ENCODE assay signal across 2 cellular contexts in genomic region chr3:155949464-155950217, GRCh38.
TF ChIP-seq lines count a peak whose summit lies in the region.

No MANE protein-coding gene starts in this region.

TF ChIP-seq in GM23338, 12 proteins besides CTCF, POLR2A, EP300 and RAD21:
- TF ChIP-seq STAT1 (IDR thresholded peaks at IDR 0.05; ENCODE audit: unreplicated experiment) (no peak), CREB1 (CRISPR knock-in tag; IDR thresholded peaks at IDR 0.05; ENCODE audit: low read depth) (no peak), ZNF331 (CRISPR knock-in tag; IDR thresholded peaks at IDR 0.05; ENCODE audit: low read depth) (no peak), POLR2AphosphoS5 (IDR thresholded peaks at IDR 0.05; ENCODE audit: low read depth) (no peak), EZH2 (IDR thresholded peaks at IDR 0.05; ENCODE audit: low read depth, unreplicated experiment) (no peak), JUNB (IDR thresholded peaks at IDR 0.05; ENCODE audit: unreplicated experiment) (no peak), NANOG (IDR thresholded peaks at IDR 0.05; ENCODE audit: borderline replicate concordance) (no peak), ZNF114 (CRISPR knock-in tag; IDR thresholded peaks at IDR 0.05) (no peak), EZH2phosphoT487 (IDR thresholded peaks at IDR 0.05; ENCODE audit: unreplicated experiment) (no peak)
- TF ChIP-seq, protein P1, sequence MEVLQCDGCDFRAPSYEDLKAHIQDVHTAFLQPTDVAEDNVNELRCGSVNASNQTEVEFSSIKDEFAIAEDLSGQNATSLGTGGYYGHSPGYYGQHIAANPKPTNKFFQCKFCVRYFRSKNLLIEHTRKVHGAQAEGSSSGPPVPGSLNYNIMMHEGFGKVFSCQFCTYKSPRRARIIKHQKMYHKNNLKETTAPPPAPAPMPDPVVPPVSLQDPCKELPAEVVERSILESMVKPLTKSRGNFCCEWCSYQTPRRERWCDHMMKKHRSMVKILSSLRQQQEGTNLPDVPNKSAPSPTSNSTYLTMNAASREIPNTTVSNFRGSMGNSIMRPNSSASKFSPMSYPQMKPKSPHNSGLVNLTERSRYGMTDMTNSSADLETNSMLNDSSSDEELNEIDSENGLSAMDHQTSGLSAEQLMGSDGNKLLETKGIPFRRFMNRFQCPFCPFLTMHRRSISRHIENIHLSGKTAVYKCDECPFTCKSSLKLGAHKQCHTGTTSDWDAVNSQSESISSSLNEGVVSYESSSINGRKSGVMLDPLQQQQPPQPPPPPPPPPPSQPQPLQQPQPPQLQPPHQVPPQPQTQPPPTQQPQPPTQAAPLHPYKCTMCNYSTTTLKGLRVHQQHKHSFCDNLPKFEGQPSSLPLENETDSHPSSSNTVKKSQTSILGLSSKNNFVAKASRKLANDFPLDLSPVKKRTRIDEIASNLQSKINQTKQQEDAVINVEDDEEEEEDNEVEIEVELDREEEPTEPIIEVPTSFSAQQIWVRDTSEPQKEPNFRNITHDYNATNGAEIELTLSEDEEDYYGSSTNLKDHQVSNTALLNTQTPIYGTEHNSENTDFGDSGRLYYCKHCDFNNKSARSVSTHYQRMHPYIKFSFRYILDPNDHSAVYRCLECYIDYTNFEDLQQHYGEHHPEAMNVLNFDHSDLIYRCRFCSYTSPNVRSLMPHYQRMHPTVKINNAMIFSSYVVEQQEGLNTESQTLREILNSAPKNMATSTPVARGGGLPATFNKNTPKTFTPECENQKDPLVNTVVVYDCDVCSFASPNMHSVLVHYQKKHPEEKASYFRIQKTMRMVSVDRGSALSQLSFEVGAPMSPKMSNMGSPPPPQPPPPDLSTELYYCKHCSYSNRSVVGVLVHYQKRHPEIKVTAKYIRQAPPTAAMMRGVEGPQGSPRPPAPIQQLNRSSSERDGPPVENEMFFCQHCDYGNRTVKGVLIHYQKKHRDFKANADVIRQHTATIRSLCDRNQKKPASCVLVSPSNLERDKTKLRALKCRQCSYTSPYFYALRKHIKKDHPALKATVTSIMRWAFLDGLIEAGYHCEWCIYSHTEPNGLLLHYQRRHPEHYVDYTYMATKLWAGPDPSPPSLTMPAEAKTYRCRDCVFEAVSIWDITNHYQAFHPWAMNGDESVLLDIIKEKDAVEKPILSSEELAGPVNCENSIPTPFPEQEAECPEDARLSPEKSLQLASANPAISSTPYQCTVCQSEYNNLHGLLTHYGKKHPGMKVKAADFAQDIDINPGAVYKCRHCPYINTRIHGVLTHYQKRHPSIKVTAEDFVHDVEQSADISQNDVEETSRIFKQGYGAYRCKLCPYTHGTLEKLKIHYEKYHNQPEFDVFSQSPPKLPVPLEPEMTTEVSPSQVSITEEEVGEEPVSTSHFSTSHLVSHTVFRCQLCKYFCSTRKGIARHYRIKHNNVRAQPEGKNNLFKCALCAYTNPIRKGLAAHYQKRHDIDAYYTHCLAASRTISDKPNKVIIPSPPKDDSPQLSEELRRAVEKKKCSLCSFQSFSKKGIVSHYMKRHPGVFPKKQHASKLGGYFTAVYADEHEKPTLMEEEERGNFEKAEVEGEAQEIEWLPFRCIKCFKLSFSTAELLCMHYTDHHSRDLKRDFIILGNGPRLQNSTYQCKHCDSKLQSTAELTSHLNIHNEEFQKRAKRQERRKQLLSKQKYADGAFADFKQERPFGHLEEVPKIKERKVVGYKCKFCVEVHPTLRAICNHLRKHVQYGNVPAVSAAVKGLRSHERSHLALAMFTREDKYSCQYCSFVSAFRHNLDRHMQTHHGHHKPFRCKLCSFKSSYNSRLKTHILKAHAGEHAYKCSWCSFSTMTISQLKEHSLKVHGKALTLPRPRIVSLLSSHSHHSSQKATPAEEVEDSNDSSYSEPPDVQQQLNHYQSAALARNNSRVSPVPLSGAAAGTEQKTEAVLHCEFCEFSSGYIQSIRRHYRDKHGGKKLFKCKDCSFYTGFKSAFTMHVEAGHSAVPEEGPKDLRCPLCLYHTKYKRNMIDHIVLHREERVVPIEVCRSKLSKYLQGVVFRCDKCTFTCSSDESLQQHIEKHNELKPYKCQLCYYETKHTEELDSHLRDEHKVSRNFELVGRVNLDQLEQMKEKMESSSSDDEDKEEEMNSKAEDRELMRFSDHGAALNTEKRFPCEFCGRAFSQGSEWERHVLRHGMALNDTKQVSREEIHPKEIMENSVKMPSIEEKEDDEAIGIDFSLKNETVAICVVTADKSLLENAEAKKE (CRISPR knock-in tag; IDR thresholded peaks at IDR 0.05) = no peak
- TF ChIP-seq, protein P2, sequence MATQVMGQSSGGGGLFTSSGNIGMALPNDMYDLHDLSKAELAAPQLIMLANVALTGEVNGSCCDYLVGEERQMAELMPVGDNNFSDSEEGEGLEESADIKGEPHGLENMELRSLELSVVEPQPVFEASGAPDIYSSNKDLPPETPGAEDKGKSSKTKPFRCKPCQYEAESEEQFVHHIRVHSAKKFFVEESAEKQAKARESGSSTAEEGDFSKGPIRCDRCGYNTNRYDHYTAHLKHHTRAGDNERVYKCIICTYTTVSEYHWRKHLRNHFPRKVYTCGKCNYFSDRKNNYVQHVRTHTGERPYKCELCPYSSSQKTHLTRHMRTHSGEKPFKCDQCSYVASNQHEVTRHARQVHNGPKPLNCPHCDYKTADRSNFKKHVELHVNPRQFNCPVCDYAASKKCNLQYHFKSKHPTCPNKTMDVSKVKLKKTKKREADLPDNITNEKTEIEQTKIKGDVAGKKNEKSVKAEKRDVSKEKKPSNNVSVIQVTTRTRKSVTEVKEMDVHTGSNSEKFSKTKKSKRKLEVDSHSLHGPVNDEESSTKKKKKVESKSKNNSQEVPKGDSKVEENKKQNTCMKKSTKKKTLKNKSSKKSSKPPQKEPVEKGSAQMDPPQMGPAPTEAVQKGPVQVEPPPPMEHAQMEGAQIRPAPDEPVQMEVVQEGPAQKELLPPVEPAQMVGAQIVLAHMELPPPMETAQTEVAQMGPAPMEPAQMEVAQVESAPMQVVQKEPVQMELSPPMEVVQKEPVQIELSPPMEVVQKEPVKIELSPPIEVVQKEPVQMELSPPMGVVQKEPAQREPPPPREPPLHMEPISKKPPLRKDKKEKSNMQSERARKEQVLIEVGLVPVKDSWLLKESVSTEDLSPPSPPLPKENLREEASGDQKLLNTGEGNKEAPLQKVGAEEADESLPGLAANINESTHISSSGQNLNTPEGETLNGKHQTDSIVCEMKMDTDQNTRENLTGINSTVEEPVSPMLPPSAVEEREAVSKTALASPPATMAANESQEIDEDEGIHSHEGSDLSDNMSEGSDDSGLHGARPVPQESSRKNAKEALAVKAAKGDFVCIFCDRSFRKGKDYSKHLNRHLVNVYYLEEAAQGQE (IDR thresholded peaks at IDR 0.05; ENCODE audit: unreplicated experiment) = no peak
- TF ChIP-seq, protein P3, sequence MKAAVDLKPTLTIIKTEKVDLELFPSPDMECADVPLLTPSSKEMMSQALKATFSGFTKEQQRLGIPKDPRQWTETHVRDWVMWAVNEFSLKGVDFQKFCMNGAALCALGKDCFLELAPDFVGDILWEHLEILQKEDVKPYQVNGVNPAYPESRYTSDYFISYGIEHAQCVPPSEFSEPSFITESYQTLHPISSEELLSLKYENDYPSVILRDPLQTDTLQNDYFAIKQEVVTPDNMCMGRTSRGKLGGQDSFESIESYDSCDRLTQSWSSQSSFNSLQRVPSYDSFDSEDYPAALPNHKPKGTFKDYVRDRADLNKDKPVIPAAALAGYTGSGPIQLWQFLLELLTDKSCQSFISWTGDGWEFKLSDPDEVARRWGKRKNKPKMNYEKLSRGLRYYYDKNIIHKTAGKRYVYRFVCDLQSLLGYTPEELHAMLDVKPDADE (IDR thresholded peaks at IDR 0.05) = no peak

TF ChIP-seq in HepG2, 621 proteins besides CTCF, POLR2A, EP300 and RAD21:
- TF ChIP-seq ZNF30 (CRISPR knock-in tag; IDR thresholded peaks at IDR 0.05) (no peak), TOE1 (CRISPR knock-in tag; IDR thresholded peaks at IDR 0.05) (no peak), TAF1 (CRISPR knock-in tag; IDR thresholded peaks at IDR 0.05) (no peak), RNF219 (CRISPR knock-in tag; IDR thresholded peaks at IDR 0.05) (no peak), CAMTA2 (CRISPR knock-in tag; IDR thresholded peaks at IDR 0.05; ENCODE audit: borderline replicate concordance) (no peak), ZNF713 (CRISPR knock-in tag; IDR thresholded peaks at IDR 0.05) (no peak), ZMYM4 (CRISPR knock-in tag; IDR thresholded peaks at IDR 0.05) (no peak), ZNF530 (CRISPR knock-in tag; IDR thresholded peaks at IDR 0.05; ENCODE audit: low read depth) (no peak)
